Comparison of ENCODE assay signal across 1 cellular context in the genomic region with DNA sequence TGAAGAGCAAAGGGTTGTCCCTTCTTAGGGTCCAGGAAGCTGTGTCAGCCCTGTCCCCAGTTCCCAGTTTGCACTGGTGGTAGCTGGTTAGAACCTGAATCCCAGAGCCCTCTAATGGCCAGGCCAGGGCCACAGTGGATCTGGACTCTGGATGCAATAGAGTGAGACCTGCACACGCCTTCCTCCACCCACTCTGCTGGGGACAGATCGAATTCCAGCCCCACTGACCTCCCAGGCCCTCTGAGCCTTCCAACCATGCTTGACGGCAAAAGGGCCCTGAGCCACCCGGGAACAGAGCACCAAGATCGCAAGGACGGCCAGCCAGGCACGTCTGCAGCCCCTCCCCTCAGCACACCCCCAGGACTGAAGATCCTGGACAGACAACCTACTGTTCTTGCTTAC.
TF ChIP-seq lines count a peak whose summit lies in the region.

No MANE protein-coding gene starts in this region.

TF ChIP-seq in GM23338, 12 proteins besides CTCF, POLR2A, EP300 and RAD21 (continued from another document):
- TF ChIP-seq, protein P1, sequence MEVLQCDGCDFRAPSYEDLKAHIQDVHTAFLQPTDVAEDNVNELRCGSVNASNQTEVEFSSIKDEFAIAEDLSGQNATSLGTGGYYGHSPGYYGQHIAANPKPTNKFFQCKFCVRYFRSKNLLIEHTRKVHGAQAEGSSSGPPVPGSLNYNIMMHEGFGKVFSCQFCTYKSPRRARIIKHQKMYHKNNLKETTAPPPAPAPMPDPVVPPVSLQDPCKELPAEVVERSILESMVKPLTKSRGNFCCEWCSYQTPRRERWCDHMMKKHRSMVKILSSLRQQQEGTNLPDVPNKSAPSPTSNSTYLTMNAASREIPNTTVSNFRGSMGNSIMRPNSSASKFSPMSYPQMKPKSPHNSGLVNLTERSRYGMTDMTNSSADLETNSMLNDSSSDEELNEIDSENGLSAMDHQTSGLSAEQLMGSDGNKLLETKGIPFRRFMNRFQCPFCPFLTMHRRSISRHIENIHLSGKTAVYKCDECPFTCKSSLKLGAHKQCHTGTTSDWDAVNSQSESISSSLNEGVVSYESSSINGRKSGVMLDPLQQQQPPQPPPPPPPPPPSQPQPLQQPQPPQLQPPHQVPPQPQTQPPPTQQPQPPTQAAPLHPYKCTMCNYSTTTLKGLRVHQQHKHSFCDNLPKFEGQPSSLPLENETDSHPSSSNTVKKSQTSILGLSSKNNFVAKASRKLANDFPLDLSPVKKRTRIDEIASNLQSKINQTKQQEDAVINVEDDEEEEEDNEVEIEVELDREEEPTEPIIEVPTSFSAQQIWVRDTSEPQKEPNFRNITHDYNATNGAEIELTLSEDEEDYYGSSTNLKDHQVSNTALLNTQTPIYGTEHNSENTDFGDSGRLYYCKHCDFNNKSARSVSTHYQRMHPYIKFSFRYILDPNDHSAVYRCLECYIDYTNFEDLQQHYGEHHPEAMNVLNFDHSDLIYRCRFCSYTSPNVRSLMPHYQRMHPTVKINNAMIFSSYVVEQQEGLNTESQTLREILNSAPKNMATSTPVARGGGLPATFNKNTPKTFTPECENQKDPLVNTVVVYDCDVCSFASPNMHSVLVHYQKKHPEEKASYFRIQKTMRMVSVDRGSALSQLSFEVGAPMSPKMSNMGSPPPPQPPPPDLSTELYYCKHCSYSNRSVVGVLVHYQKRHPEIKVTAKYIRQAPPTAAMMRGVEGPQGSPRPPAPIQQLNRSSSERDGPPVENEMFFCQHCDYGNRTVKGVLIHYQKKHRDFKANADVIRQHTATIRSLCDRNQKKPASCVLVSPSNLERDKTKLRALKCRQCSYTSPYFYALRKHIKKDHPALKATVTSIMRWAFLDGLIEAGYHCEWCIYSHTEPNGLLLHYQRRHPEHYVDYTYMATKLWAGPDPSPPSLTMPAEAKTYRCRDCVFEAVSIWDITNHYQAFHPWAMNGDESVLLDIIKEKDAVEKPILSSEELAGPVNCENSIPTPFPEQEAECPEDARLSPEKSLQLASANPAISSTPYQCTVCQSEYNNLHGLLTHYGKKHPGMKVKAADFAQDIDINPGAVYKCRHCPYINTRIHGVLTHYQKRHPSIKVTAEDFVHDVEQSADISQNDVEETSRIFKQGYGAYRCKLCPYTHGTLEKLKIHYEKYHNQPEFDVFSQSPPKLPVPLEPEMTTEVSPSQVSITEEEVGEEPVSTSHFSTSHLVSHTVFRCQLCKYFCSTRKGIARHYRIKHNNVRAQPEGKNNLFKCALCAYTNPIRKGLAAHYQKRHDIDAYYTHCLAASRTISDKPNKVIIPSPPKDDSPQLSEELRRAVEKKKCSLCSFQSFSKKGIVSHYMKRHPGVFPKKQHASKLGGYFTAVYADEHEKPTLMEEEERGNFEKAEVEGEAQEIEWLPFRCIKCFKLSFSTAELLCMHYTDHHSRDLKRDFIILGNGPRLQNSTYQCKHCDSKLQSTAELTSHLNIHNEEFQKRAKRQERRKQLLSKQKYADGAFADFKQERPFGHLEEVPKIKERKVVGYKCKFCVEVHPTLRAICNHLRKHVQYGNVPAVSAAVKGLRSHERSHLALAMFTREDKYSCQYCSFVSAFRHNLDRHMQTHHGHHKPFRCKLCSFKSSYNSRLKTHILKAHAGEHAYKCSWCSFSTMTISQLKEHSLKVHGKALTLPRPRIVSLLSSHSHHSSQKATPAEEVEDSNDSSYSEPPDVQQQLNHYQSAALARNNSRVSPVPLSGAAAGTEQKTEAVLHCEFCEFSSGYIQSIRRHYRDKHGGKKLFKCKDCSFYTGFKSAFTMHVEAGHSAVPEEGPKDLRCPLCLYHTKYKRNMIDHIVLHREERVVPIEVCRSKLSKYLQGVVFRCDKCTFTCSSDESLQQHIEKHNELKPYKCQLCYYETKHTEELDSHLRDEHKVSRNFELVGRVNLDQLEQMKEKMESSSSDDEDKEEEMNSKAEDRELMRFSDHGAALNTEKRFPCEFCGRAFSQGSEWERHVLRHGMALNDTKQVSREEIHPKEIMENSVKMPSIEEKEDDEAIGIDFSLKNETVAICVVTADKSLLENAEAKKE (CRISPR knock-in tag; IDR thresholded peaks at IDR 0.05), result no peak
